ENCODE assay signal across 20 cellular contexts in genomic region chr2:221235941-221236340, GRCh38.
"Had no signal": no experiment of that assay in that cellular context is flagged by ENCODE, and none has a peak within 500 bp of the region (broad histone marks: within the 10 kb centered on the region; RNA-seq: fewer than 3 reads in every experiment).

No MANE protein-coding gene starts in this region.

- DNase-seq: activated CD8-positive, alpha-beta memory T cell treated with anti-CD3 and anti-CD28 coated beads for 24 hours; activated CD8-positive, alpha-beta memory T cell treated with anti-CD3 and anti-CD28 coated beads, Interleukin-2, amount 50 U/mL, for 4 hours; activated naive CD4-positive, alpha-beta T cell; activated naive CD8-positive, alpha-beta T cell treated with anti-CD3 and anti-CD28 coated beads for 36 hours; activated T-cell treated with anti-CD3 and anti-CD28 coated beads, Interleukin-2, amount 50 U/mL, for 4 hours; amniotic stem cell; colonic mucosa; hippocampal formation; naive thymus-derived CD4-positive, alpha-beta T cell; retina; stimulated activated CD4-positive, alpha-beta T cell treated with anti-CD3 and anti-CD28 coated beads, Interleukin-1b, Interleukin-23, amount 100 ng/mL, for 48 hours; stimulated activated naive CD8-positive, alpha-beta T cell treated with anti-CD3 and anti-CD28 coated beads, Interleukin-15, amount 100 ng/mL, for 72 hours; T1000; transverse colon had no signal

- H3K4me2 ChIP-seq: neural progenitor cell had no signal

- H3K4me1 ChIP-seq: breast epithelium, colonic mucosa, neural progenitor cell, suprapubic skin, transverse colon had no signal

- H3K27me3 ChIP-seq: breast epithelium, colonic mucosa, neural progenitor cell, suprapubic skin, transverse colon had no signal

- H3K36me3 ChIP-seq: breast epithelium, colonic mucosa, neural progenitor cell, suprapubic skin, transverse colon had no signal

- H3K9me3 ChIP-seq: breast epithelium, colonic mucosa, suprapubic skin, transverse colon had no signal

- ATAC-seq: activated T-cell treated with anti-CD3 and anti-CD28 coated beads, Interleukin-2, amount 50 U/mL, for 4 hours; naive thymus-derived CD4-positive, alpha-beta T cell; stimulated activated naive CD8-positive, alpha-beta T cell treated with anti-CD3 and anti-CD28 coated beads, Interleukin-15, amount 100 ng/mL, for 72 hours; WTC11 had no signal

- H3K9ac ChIP-seq: neural progenitor cell had no signal

- FAIRE-seq: urothelium cell line had no signal

- H3K4me3 ChIP-seq: breast epithelium, colonic mucosa, neural progenitor cell, suprapubic skin, transverse colon had no signal

- H3K27ac ChIP-seq: breast epithelium, colonic mucosa, epithelial cell of prostate, neural progenitor cell, suprapubic skin, transverse colon had no signal
